16 cellular contexts compared by ENCODE assay signal in genomic region chr5:91848453-91848852, GRCh38.
DNase-seq lines count a peak whose midpoint lies in the region; ATAC-seq lines count a peak whose summit lies in the region.
"Had no signal": no experiment of that assay in that cellular context is flagged by ENCODE, and none has a peak within 500 bp of the region (broad histone marks: within the 10 kb centered on the region; RNA-seq: fewer than 3 reads in every experiment).

No MANE protein-coding gene starts in this region.

- H3K4me3 ChIP-seq in MG63, result no peak overlapping the region
- H3K4me3 ChIP-seq: Peyer's patch, transverse colon had no signal

- no peaks in the 10 kb centered on the region for H3K9me3 ChIP-seq in MG63
- H3K9me3 ChIP-seq: Peyer's patch, transverse colon had no signal

- ATAC-seq in GM18870 (IDR thresholded peaks at IDR 0.05; ENCODE audit: unreplicated experiment), result no peak
- no peak for ATAC-seq in GM19035 (IDR thresholded peaks at IDR 0.05; ENCODE audit: unreplicated experiment)
- ATAC-seq: left colon had no signal

- no peaks in the 10 kb centered on the region for H3K27me3 ChIP-seq in MG63
- H3K27me3 ChIP-seq: Peyer's patch, transverse colon had no signal

- no peaks in the 10 kb centered on the region for H3K36me3 ChIP-seq in MG63
- H3K36me3 ChIP-seq: Peyer's patch, transverse colon had no signal

- DNase-seq in EH (ENCODE audit: low read depth) (peak; percentile 73), MG63 (peak; percentile 32), astrocyte of the hippocampus (ENCODE audit: low read depth, low spot score) (peak; percentile 68), kidney tubule cell (ENCODE audit: low spot score) (peak; percentile 67), D341Med (ENCODE audit: low spot score) (no peak), NOMO-1 (lab: John Stamatoyannopoulos, UW; ENCODE audit: unreplicated experiment in 2 of 2) (no peak)
- DNase-seq: activated CD4-positive, alpha-beta T cell treated with anti-CD3 and anti-CD28 coated beads for 4 hours; activated naive CD4-positive, alpha-beta T cell treated with Interleukin-2 at 50 U/mL for 16 hours; Calu3; GOT3; left colon; NCI-H1436 treated with DMSO at 0.1 percent for 48 hours; Peyer's patch; transverse colon had no signal

Comparison
In these comparisons a context has a peak if more than half of its experiments do, and no peak if none do; other contexts are left out.
1. DNase-seq: peak in EH (single experiment), MG63 (single experiment), astrocyte of the hippocampus (single experiment) and kidney tubule cell (single experiment); none in D341Med (single experiment) and NOMO-1 (0 of 2).